Comparison of ENCODE assay signal across 18 cellular contexts in genomic region chr22:17761145-17761488, GRCh38. TPM values are rescaled to one million over a fixed set of nuclear protein-coding genes. Genes with fewer than 3 reads are reported as not detected.
A peak's percentile ranks its signal among the peaks of the same experiment; 100 is the strongest.
DNase-seq lines count a peak whose midpoint lies in the region; ATAC-seq, FAIRE-seq and TF ChIP-seq lines count a peak whose summit lies in the region.
"Had no signal": no experiment of that assay in that cellular context is flagged by ENCODE, and none has a peak within 500 bp of the region (broad histone marks: within the 10 kb centered on the region; RNA-seq: fewer than 3 reads in every experiment).

No MANE protein-coding gene starts in this region.

- CTCF ChIA-PET in A549 (lab: Yijun Ruan, JAX), result no interaction called here

- TF ChIP-seq EP300 in A549 (IDR thresholded peaks at IDR 0.05), result no peak

- H3K9me3 Mint-ChIP-seq in nephron progenitor cell, result peaks cover 4% of the 10 kb centered on the region
- H3K9me3 Mint-ChIP-seq: CD4-positive, CD25-positive, alpha-beta regulatory T cell; IgD-negative memory B cell had no signal

- FAIRE-seq in A549 (lab: Jason Lieb, UNC), result no peak

- TF ChIP-seq CTCF in A549 (IDR thresholded peaks at IDR 0.05) (no peak), nephron progenitor cell (IDR thresholded peaks at IDR 0.05) (no peak)

- peak overlapping the region; percentile 62 for H3K4me2 ChIP-seq in A549

- TF ChIP-seq RAD21 in A549 (conservative IDR thresholded peaks at IDR 0.05 in 1 of 2, IDR thresholded peaks at IDR 0.05 in 1 of 2), result no peak

- TF ChIP-seq POLR2A in A549 (IDR thresholded peaks at IDR 0.05; ENCODE audit: low read length), result no peak

- POLR2A ChIA-PET in A549 (lab: Yijun Ruan, JAX), result no interaction called here

- peak overlapping the region; percentile 42 for H3K27ac Mint-ChIP-seq in nephron progenitor cell
- H3K27ac Mint-ChIP-seq: B cell; CD4-positive, CD25-positive, alpha-beta regulatory T cell had no signal

- H3K27ac ChIP-seq in A549 (peak overlapping the region in 1 of 2 experiments; percentile 55; a peak in 4 of 6 replicates), KOPT-K1 (ENCODE audit: low read depth, low read length, poor library complexity, severe bottlenecking) (peak overlapping the region; percentile 51)
- H3K27ac ChIP-seq: Peyer's patch had no signal

- H3K27me3 Mint-ChIP-seq in nephron progenitor cell (ENCODE audit: low read depth, poor library complexity), result peaks cover 5% of the 10 kb centered on the region
- H3K27me3 Mint-ChIP-seq: B cell, IgD-negative memory B cell had no signal

- no peak for DNase-seq in A549 (ENCODE audit: low read depth in 1 of 2, low spot score in 1 of 2)
- no peak for DNase-seq in left lobe of liver (ENCODE audit: low spot score)
- DNase-seq in nephron progenitor cell, result no peak
- DNase-seq in activated CD4-positive, alpha-beta T cell treated with anti-CD3 and anti-CD28 coated beads, Interleukin-2, amount 50 U/mL, for 48 hours, result no peak
- DNase-seq in islet precursor cell, result no peak
- DNase-seq: Caco-2; CD4-positive, CD25-positive, alpha-beta regulatory T cell; GDM1; MG63; NCI-H1417; NCI-H187; NCI-H446; NCI-H526; Peyer's patch had no signal

- peaks cover 5% of the 10 kb centered on the region for H3K36me3 Mint-ChIP-seq in nephron progenitor cell (ENCODE audit: low read depth)

- WGBS in A549 (ENCODE audit: missing lambda C conversion rate), result 48% methylated on average over 4 of the region's 4 CpGs

- H3K4me3 Mint-ChIP-seq in nephron progenitor cell, result no peak overlapping the region
- H3K4me3 Mint-ChIP-seq: B cell; CD4-positive, CD25-positive, alpha-beta regulatory T cell; IgD-negative memory B cell had no signal

- H3K36me3 ChIP-seq in KOPT-K1 (ENCODE audit: insufficient read depth, low read length), result no peaks in the 10 kb centered on the region; the same call in 1 of the 2 replicates
- H3K36me3 ChIP-seq: MG63, Peyer's patch had no signal

- H3K9me3 ChIP-seq in A549, result no peaks in the 10 kb centered on the region
- H3K9me3 ChIP-seq in KOPT-K1 (ENCODE audit: insufficient read depth, low read length, poor library complexity, severe bottlenecking), result no peaks in the 10 kb centered on the region
- H3K9me3 ChIP-seq: Caco-2, MG63, Peyer's patch had no signal

- ATAC-seq in A549 (no peak), left lobe of liver (peak; percentile 69), GM18868 (IDR thresholded peaks at IDR 0.05; ENCODE audit: unreplicated experiment) (no peak)

- H3K4me1 Mint-ChIP-seq in nephron progenitor cell, result peaks cover 18% of the 10 kb centered on the region

- H3K4me1 ChIP-seq in A549, result peaks cover 15% of the 10 kb centered on the region; the same call in 2 of the 3 replicates
- H3K4me1 ChIP-seq: Caco-2 had no signal

- H3K4me3 ChIP-seq in A549, result no peak overlapping the region
- H3K4me3 ChIP-seq: MG63, Peyer's patch had no signal

TF ChIP-seq in A549, 52 proteins besides CTCF, POLR2A, EP300 and RAD21:
- no peak for TF ChIP-seq CBX2 (IDR thresholded peaks at IDR 0.05; ENCODE audit: borderline replicate concordance, low read depth)
- TF ChIP-seq EHMT2 (IDR thresholded peaks at IDR 0.05; ENCODE audit: low read depth), result no peak
- no peak for TF ChIP-seq RCOR1 (IDR thresholded peaks at IDR 0.05; ENCODE audit: low read depth, low read length)
- TF ChIP-seq CHD2 (IDR thresholded peaks at IDR 0.05; ENCODE audit: low read length, partially characterized antibody), result no peak
- no peak for TF ChIP-seq FOXS1 (CRISPR knock-in tag; IDR thresholded peaks at IDR 0.05)
- no peak for TF ChIP-seq ZNF302 (CRISPR knock-in tag; IDR thresholded peaks at IDR 0.05)
- TF ChIP-seq BHLHE40 (IDR thresholded peaks at IDR 0.05; ENCODE audit: low read depth, low read length), result no peak
- TF ChIP-seq ESRRA (IDR thresholded peaks at IDR 0.05; ENCODE audit: borderline replicate concordance, low read length), result no peak
- no peak for TF ChIP-seq NR3C1 (IDR thresholded peaks at IDR 0.05)
- no peak for TF ChIP-seq BCL3 (IDR thresholded peaks at IDR 0.05)

RNA-seq across cellular contexts. Expression of gene BID, which starts 13.2 kb away (rescaled TPM):
- polyA plus RNA-seq in A549 (2011; rRNA removed), result 50.8 and 62.8 TPM in 2 replicates
- polyA plus RNA-seq in A549 (2012; cell fraction: cytosol; rRNA removed), result 183 and 208 TPM in 2 replicates
- polyA plus RNA-seq in A549 (2012; cell fraction: nucleus; rRNA removed), result 167 and 250 TPM in 2 replicates
- 51.7 to 57.6 TPM (median 56.6 TPM) in 3 replicates for polyA plus RNA-seq in A549 (2017; fragmentation: RNase III; extraction: RNeasy Plus Mini Kit Qiagen cat#74134 plus additional on column Dnase treatment)
- 22.6 and 25.3 TPM in 2 replicates for polyA minus RNA-seq in A549 (2011; rRNA and poly(A)+ RNA removed)
- total RNA-seq in left lobe of liver, result 30.9 TPM
